Comparison of ENCODE assay signal across 13 cellular contexts in genomic region chr3:185646382-185647133, GRCh38.
A peak's percentile ranks its signal among the peaks of the same experiment; 100 is the strongest.
DNase-seq lines count a peak whose midpoint lies in the region; ATAC-seq and TF ChIP-seq lines count a peak whose summit lies in the region.
"Had no signal": no experiment of that assay in that cellular context is flagged by ENCODE, and none has a peak within 500 bp of the region (broad histone marks: within the 10 kb centered on the region; RNA-seq: fewer than 3 reads in every experiment).

No MANE protein-coding gene starts in this region.

- DNase-seq in GM13976 (ENCODE audit: low spot score), result peak; percentile 53
- peak; percentile 56 for DNase-seq in islet precursor cell
- DNase-seq in central memory CD4-positive, alpha-beta T cell, result no peak
- DNase-seq in stimulated activated naive CD4-positive, alpha-beta T cell treated with Interleukin-2 at 50 U/mL for 16 hours (lab: John Stamatoyannopoulos, UW), result no peak
- DNase-seq in tibial artery, result no peak
- DNase-seq: GDM1, HFFc6, NCI-H526 treated with DMSO at 0.1 percent for 48 hours, retina had no signal

- ATAC-seq in GM21515 (IDR thresholded peaks at IDR 0.05; ENCODE audit: unreplicated experiment) (peak; percentile 58), HG02588 (IDR thresholded peaks at IDR 0.05; ENCODE audit: unreplicated experiment) (no peak)

- no peak overlapping the region for H3K9ac ChIP-seq in OCI-LY3 (ENCODE audit: low read length)

- no peak for TF ChIP-seq CTCF in GM13976 (IDR thresholded peaks at IDR 0.05; ENCODE audit: borderline replicate concordance, control extremely low read depth, extremely low read depth, insufficient read depth, missing control alignments)
- TF ChIP-seq CTCF in OCI-LY3 (IDR thresholded peaks at IDR 0.05; ENCODE audit: low read depth, low read length), result no peak
- TF ChIP-seq CTCF in tibial artery (IDR thresholded peaks at IDR 0.05), result no peak

- no peaks in the 10 kb centered on the region for H4K20me1 ChIP-seq in OCI-LY3 (ENCODE audit: insufficient read depth, low read length)

- H3K36me3 ChIP-seq in OCI-LY3 (replicated peaks; ENCODE audit: low read depth, low read length) (no peaks in the 10 kb centered on the region), tibial artery (peaks cover 0 to 11% (median 0%) of the 10 kb centered on the region in 3 donors)

- H3K27me3 ChIP-seq in OCI-LY3 (ENCODE audit: low read depth, low read length) (no peaks in the 10 kb centered on the region), tibial artery (peaks cover 0 to 7% of the 10 kb centered on the region in 2 donors)

- H3K27ac ChIP-seq in OCI-LY3 (ENCODE audit: low read length) (no peak overlapping the region), tibial artery (no peak overlapping the region)
- H3K27ac ChIP-seq: C4-2B had no signal

- H3K4me2 ChIP-seq in OCI-LY3 (ENCODE audit: low read length), result peak overlapping the region; percentile 72

- H3K4me3 ChIP-seq in OCI-LY3 (ENCODE audit: low read length) (peak overlapping the region; percentile 55), tibial artery (no peak overlapping the region)

- no peaks in the 10 kb centered on the region for H3K9me3 ChIP-seq in OCI-LY3 (ENCODE audit: insufficient read depth, low read length)
- H3K9me3 ChIP-seq in tibial artery, result no peaks in the 10 kb centered on the region

- intact Hi-C loops in tibial artery (cut with DNase I; ENCODE audit: low total_unique reads), result no loop called here

- in situ Hi-C loops in GM13976 (cut with MboI; ENCODE audit: low sequenced_read_pairs, unreplicated experiment), result no loop called here

- no peaks in the 10 kb centered on the region for H3K79me2 ChIP-seq in OCI-LY3 (ENCODE audit: low read length)

- H3K4me1 ChIP-seq in OCI-LY3 (ENCODE audit: low read length), result peaks cover 10% of the 10 kb centered on the region
- peaks cover 0 to 8% (median 2%) of the 10 kb centered on the region in 4 donors for H3K4me1 ChIP-seq in tibial artery

- H2AFZ ChIP-seq in OCI-LY3 (ENCODE audit: low read depth, low read length), result peak overlapping the region; percentile 63

Comparison
In these comparisons a context has a peak if more than half of its experiments do, and no peak if none do; other contexts are left out.
1. DNase-seq: peak in GM13976 (single experiment) and islet precursor cell (single experiment); none in central memory CD4-positive, alpha-beta T cell (single experiment), stimulated activated naive CD4-positive, alpha-beta T cell treated with Interleukin-2 at 50 U/mL for 16 hours (single experiment) and tibial artery (0 of 2).